10 cellular contexts compared by ENCODE assay signal in genomic region chrX:7252013-7252610, GRCh38.
DNase-seq lines count a peak whose midpoint lies in the region; ATAC-seq lines count a peak whose summit lies in the region.
"Had no signal": no experiment of that assay in that cellular context is flagged by ENCODE, and none has a peak within 500 bp of the region (broad histone marks: within the 10 kb centered on the region; RNA-seq: fewer than 3 reads in every experiment).

No MANE protein-coding gene starts in this region.

- H3K9me3 Mint-ChIP-seq in activated T-cell treated with anti-CD3 and anti-CD28 coated beads, Interleukin-2, amount 50 U/mL, for 24 hours = peaks cover 15% of the 10 kb centered on the region

- peaks cover 22 to 32% (median 27%) of the 10 kb centered on the region in 11 experiments for H3K9me3 ChIP-seq in BLaER1 treated with 17β-estradiol and CSF1 and Interleukin-3, amounts not matched to agents 10 nM and 100 nM (replicated peaks in 1 of 11)
- no peaks in the 10 kb centered on the region for H3K9me3 ChIP-seq in HAP-1

- H3K36me3 ChIP-seq in BLaER1 treated with 17β-estradiol and CSF1 and Interleukin-3, amounts not matched to agents 10 nM and 100 nM = peaks cover 15 to 45% (median 18%) of the 10 kb centered on the region in 11 experiments
- H3K36me3 ChIP-seq in HAP-1 (replicated peaks) = no peaks in the 10 kb centered on the region
- H3K36me3 ChIP-seq: brain microvascular endothelial cell had no signal

- no peaks in the 10 kb centered on the region for H3K27me3 Mint-ChIP-seq in activated T-cell treated with anti-CD3 and anti-CD28 coated beads, Interleukin-2, amount 50 U/mL, for 24 hours

- peak overlapping the region in 9 of 11 experiments; percentile 1 to 74 (median 70); a peak in 17 of 22 replicates for H3K4me2 ChIP-seq in BLaER1 treated with 17β-estradiol and CSF1 and Interleukin-3, amounts not matched to agents 10 nM and 100 nM

- H3K27ac Mint-ChIP-seq in activated T-cell treated with anti-CD3 and anti-CD28 coated beads, Interleukin-2, amount 50 U/mL, for 24 hours = no peak overlapping the region

- no peaks in the 10 kb centered on the region for H3K27me3 ChIP-seq in BLaER1 treated with 17β-estradiol and CSF1 and Interleukin-3, amounts not matched to agents 10 nM and 100 nM
- no peaks in the 10 kb centered on the region for H3K27me3 ChIP-seq in HAP-1 (ENCODE audit: low read depth)
- H3K27me3 ChIP-seq: brain microvascular endothelial cell had no signal

- H3K9ac ChIP-seq in BLaER1 treated with 17β-estradiol and CSF1 and Interleukin-3, amounts not matched to agents 10 nM and 100 nM = no peak overlapping the region

- no peaks in the 10 kb centered on the region for H4K20me1 ChIP-seq in BLaER1 treated with 17β-estradiol and CSF1 and Interleukin-3, amounts not matched to agents 10 nM and 100 nM

- peak; percentile 25 for DNase-seq in NCI-H2196 (lab: John Stamatoyannopoulos, UW; ENCODE audit: unreplicated experiment)
- peak; percentile 14 for DNase-seq in kidney tubule cell (ENCODE audit: low spot score)
- no peak for DNase-seq in activated T-cell treated with anti-CD3 and anti-CD28 coated beads, Interleukin-2, amount 50 U/mL, for 24 hours
- DNase-seq in HAP-1 (ENCODE audit: low spot score in 2 of 2) = no peak
- DNase-seq in retina = no peak
- DNase-seq: activated T-cell treated with anti-CD3 and anti-CD28 coated beads, Interleukin-2, amount 50 U/mL, for 48 hours; brain microvascular endothelial cell had no signal

- H3K4me1 ChIP-seq in BLaER1 treated with 17β-estradiol and CSF1 and Interleukin-3, amounts not matched to agents 10 nM and 100 nM = peaks cover 28 to 53% (median 44%) of the 10 kb centered on the region in 10 experiments
- H3K4me1 ChIP-seq in HAP-1 = peaks cover 20% of the 10 kb centered on the region

- peak overlapping the region in 5 of 11 experiments; percentile 2 to 47 (median 25); a peak in 6 of 22 replicates for H3K27ac ChIP-seq in BLaER1 treated with 17β-estradiol and CSF1 and Interleukin-3, amounts not matched to agents 10 nM and 100 nM
- H3K27ac ChIP-seq: brain microvascular endothelial cell had no signal

- in situ Hi-C loops in HAP-1 (cut with MboI; ENCODE audit: low sequenced_read_pairs) = no loop called here

- peaks cover 39% of the 10 kb centered on the region for H3K36me3 Mint-ChIP-seq in activated T-cell treated with anti-CD3 and anti-CD28 coated beads, Interleukin-2, amount 50 U/mL, for 24 hours (ENCODE audit: low read depth)

- no peak overlapping the region for H3K4me3 ChIP-seq in BLaER1 treated with 17β-estradiol and CSF1 and Interleukin-3, amounts not matched to agents 10 nM and 100 nM
- H3K4me3 ChIP-seq in HAP-1 = no peak overlapping the region

- H3K4me1 Mint-ChIP-seq in activated T-cell treated with anti-CD3 and anti-CD28 coated beads, Interleukin-2, amount 50 U/mL, for 24 hours (ENCODE audit: low read depth) = no peaks in the 10 kb centered on the region

- peak; percentile 72 for ATAC-seq in GM21390 (IDR thresholded peaks at IDR 0.05; ENCODE audit: unreplicated experiment)
- no peak for ATAC-seq in GM21360 (IDR thresholded peaks at IDR 0.05; ENCODE audit: unreplicated experiment)

- H3K4me3 Mint-ChIP-seq in activated T-cell treated with anti-CD3 and anti-CD28 coated beads, Interleukin-2, amount 50 U/mL, for 24 hours = no peak overlapping the region

Comparison
In these comparisons a context has a peak if more than half of its experiments do, and no peak if none do; other contexts are left out.
1. DNase-seq: peak in NCI-H2196 (single experiment) and kidney tubule cell (single experiment); none in activated T-cell treated with anti-CD3 and anti-CD28 coated beads, Interleukin-2, amount 50 U/mL, for 24 hours (single experiment), HAP-1 (0 of 2) and retina (single experiment).